In genomic region chr9:3478549-3478953, GRCh38 we compare ENCODE assay signal across 8 cellular contexts. TPM values are rescaled to one million over a fixed set of nuclear protein-coding genes. Genes with fewer than 3 reads are reported as not detected.
DNase-seq lines count a peak whose midpoint lies in the region; ATAC-seq and TF ChIP-seq lines count a peak whose summit lies in the region.

No MANE protein-coding gene starts in this region.

- H3K4me1 Mint-ChIP-seq in activated CD4-positive, alpha-beta T cell treated with anti-CD3 and anti-CD28 coated beads, Interleukin-2, amount 10 ng/mL, durations not matched to agents 24 days and 14 days = peaks cover 51% of the 10 kb centered on the region
- H3K4me1 Mint-ChIP-seq in osteocyte (ENCODE audit: unreplicated experiment) = peaks cover 32% of the 10 kb centered on the region

- no peaks in the 10 kb centered on the region for H3K9me3 Mint-ChIP-seq in activated CD4-positive, alpha-beta T cell treated with anti-CD3 and anti-CD28 coated beads, Interleukin-2, amount 10 ng/mL, durations not matched to agents 24 days and 14 days
- peaks cover 7 to 9% of the 10 kb centered on the region in 2 donors for H3K9me3 Mint-ChIP-seq in activated naive CD4-positive, alpha-beta T cell treated with anti-CD3 and anti-CD28 coated beads, Interleukin-2, amount 50 U/mL, for 72 hours
- H3K9me3 Mint-ChIP-seq in osteocyte (ENCODE audit: unreplicated experiment) = peaks cover 15% of the 10 kb centered on the region

- peak overlapping the region; percentile 67 for H3K27ac Mint-ChIP-seq in activated CD4-positive, alpha-beta T cell treated with anti-CD3 and anti-CD28 coated beads, Interleukin-2, amount 10 ng/mL, durations not matched to agents 24 days and 14 days
- peak overlapping the region; percentile 84 to 92 for H3K27ac Mint-ChIP-seq in activated naive CD4-positive, alpha-beta T cell treated with anti-CD3 and anti-CD28 coated beads, Interleukin-2, amount 50 U/mL, for 72 hours
- peak overlapping the region; percentile 55 for H3K27ac Mint-ChIP-seq in osteocyte (ENCODE audit: unreplicated experiment)

- no peaks in the 10 kb centered on the region for H3K27me3 Mint-ChIP-seq in activated CD4-positive, alpha-beta T cell treated with anti-CD3 and anti-CD28 coated beads, Interleukin-2, amount 10 ng/mL, durations not matched to agents 24 days and 14 days
- H3K27me3 Mint-ChIP-seq in osteocyte (ENCODE audit: unreplicated experiment) = no peaks in the 10 kb centered on the region

- intact Hi-C loops in activated CD4-positive, alpha-beta T cell treated with anti-CD3 and anti-CD28 coated beads, Interleukin-2, amount 10 ng/mL, durations not matched to agents 24 days and 14 days (cut with micrococcal nuclease) = loop anchor here (5.0 kb wide), 1 partner anchor 91 kb away; no protein-coding TSS in a partner anchor

- DNase-seq in activated CD4-positive, alpha-beta T cell treated with anti-CD3 and anti-CD28 coated beads, Interleukin-2, amount 10 ng/mL, durations not matched to agents 24 days and 14 days = peak; percentile 60
- no peak for DNase-seq in activated CD4-positive, alpha-beta T cell treated with anti-CD3 and anti-CD28 coated beads for 48 hours
- DNase-seq in activated naive CD4-positive, alpha-beta T cell treated with anti-CD3 and anti-CD28 coated beads, Interleukin-2, amount 50 U/mL, for 72 hours (ENCODE audit: low spot score in 2 of 2) = no peak
- DNase-seq in osteocyte (ENCODE audit: extremely low spot score, unreplicated experiment) (no peak), hippocampal formation (lab: John Stamatoyannopoulos, UW) (no peak), GM03348 (ENCODE audit: low spot score) (no peak), HuH-7.5 (ENCODE audit: low spot score) (no peak)

- H3K4me3 Mint-ChIP-seq in activated CD4-positive, alpha-beta T cell treated with anti-CD3 and anti-CD28 coated beads, Interleukin-2, amount 10 ng/mL, durations not matched to agents 24 days and 14 days = peak overlapping the region; percentile 78
- H3K4me3 Mint-ChIP-seq in osteocyte (ENCODE audit: unreplicated experiment) = no peak overlapping the region

- TF ChIP-seq CTCF in osteocyte (IDR thresholded peaks at IDR 0.05) = no peak

- peak; percentile 35 for ATAC-seq in HG03159 (IDR thresholded peaks at IDR 0.05; ENCODE audit: unreplicated experiment)
- ATAC-seq in activated naive CD4-positive, alpha-beta T cell treated with anti-CD3 and anti-CD28 coated beads, Interleukin-2, amount 50 U/mL, for 72 hours = peak; percentile 49 to 65

- peaks cover 18% of the 10 kb centered on the region for H3K36me3 Mint-ChIP-seq in activated CD4-positive, alpha-beta T cell treated with anti-CD3 and anti-CD28 coated beads, Interleukin-2, amount 10 ng/mL, durations not matched to agents 24 days and 14 days (ENCODE audit: low read depth)
- H3K36me3 Mint-ChIP-seq in activated naive CD4-positive, alpha-beta T cell treated with anti-CD3 and anti-CD28 coated beads, Interleukin-2, amount 50 U/mL, for 72 hours = peaks cover 27 to 50% of the 10 kb centered on the region in 2 donors
- peaks cover 29% of the 10 kb centered on the region for H3K36me3 Mint-ChIP-seq in osteocyte (ENCODE audit: unreplicated experiment)

RNA-seq across cellular contexts. Expression of gene RFX3, which starts 47.2 kb away (rescaled TPM):
- total RNA-seq in activated CD4-positive, alpha-beta T cell treated with anti-CD3 and anti-CD28 coated beads, Interleukin-2, amount 10 ng/mL, durations not matched to agents 24 days and 14 days = 11.6 and 12.8 TPM in 2 replicates
- total RNA-seq in activated naive CD4-positive, alpha-beta T cell treated with anti-CD3 and anti-CD28 coated beads, Interleukin-2, amount 50 U/mL, for 72 hours = 10 to 100 TPM in 1 of 2 donors, 1 to 10 TPM in 1; 10.0 to 14.2 TPM
- 9.4 and 10.0 TPM in 2 replicates for total RNA-seq in osteocyte
